Comparison of ENCODE assay signal across 11 cellular contexts in the genomic region with DNA sequence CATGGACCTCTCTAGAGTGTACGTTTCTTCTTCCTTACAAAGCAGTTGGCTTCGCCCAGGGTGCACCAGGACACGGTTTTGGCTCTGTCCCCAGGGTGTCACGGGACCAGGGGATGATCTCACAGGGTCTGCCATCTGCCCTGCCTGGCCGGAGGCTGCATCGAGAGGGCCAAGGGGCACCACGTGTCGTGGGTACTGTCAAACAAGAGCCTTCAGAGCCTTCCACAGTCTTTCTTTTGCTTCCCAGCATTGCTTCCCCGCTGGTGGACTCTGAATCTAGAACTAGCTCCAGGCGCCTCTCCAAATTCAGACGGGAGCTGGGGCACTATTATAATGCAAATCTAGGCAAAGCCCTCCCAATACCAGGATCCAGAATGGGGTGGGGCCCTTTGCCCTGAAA. TPM values are rescaled to one million over a fixed set of nuclear protein-coding genes. Genes with fewer than 3 reads are reported as not detected.
A peak's percentile ranks its signal among the peaks of the same experiment; 100 is the strongest.
DNase-seq lines count a peak whose midpoint lies in the region; ATAC-seq and TF ChIP-seq lines count a peak whose summit lies in the region.
"Had no signal": no experiment of that assay in that cellular context is flagged by ENCODE, and none has a peak within 500 bp of the region (broad histone marks: within the 10 kb centered on the region; RNA-seq: fewer than 3 reads in every experiment).

No MANE protein-coding gene starts in this region.

- H3K4me3 ChIP-seq in NT2/D1 (ENCODE audit: insufficient read length, low read depth) (no peak overlapping the region), prostate gland (no peak overlapping the region)

- DNase-seq in Daoy (ENCODE audit: low read depth) (peak; percentile 32), NT2/D1 (ENCODE audit: low read depth, low spot score) (peak; percentile 22), head of caudate nucleus (peak; percentile 89 to 99 (median 97)), prostate gland (ENCODE audit: low spot score) (peak; percentile 41), ecto neural progenitor cell (ENCODE audit: low spot score) (no peak)
- no peak for DNase-seq in activated naive CD8-positive, alpha-beta T cell treated with anti-CD3 and anti-CD28 coated beads, Interleukin-2, amount 50 U/mL, for 24 hours
- DNase-seq: activated CD4-positive, alpha-beta T cell treated with anti-CD3 and anti-CD28 coated beads for 48 hours; NCI-H526 treated with DMSO at 0.1 percent for 48 hours had no signal

- peak overlapping the region in 1 of 2 donors; percentile 79 for H3K27ac ChIP-seq in prostate gland

- no peaks in the 10 kb centered on the region for H3K9me3 Mint-ChIP-seq in activated naive CD8-positive, alpha-beta T cell treated with anti-CD3 and anti-CD28 coated beads, Interleukin-2, amount 50 U/mL, for 24 hours

- no peak for TF ChIP-seq POLR2A in prostate gland (IDR thresholded peaks at IDR 0.05)

- H3K27me3 Mint-ChIP-seq in activated naive CD8-positive, alpha-beta T cell treated with anti-CD3 and anti-CD28 coated beads, Interleukin-2, amount 50 U/mL, for 24 hours = peaks cover 23% of the 10 kb centered on the region

- H3K9me3 ChIP-seq in NT2/D1 (ENCODE audit: insufficient read depth, low read length) (no peaks in the 10 kb centered on the region), prostate gland (no peaks in the 10 kb centered on the region)

- no peaks in the 10 kb centered on the region for H3K4me1 Mint-ChIP-seq in activated naive CD8-positive, alpha-beta T cell treated with anti-CD3 and anti-CD28 coated beads, Interleukin-2, amount 50 U/mL, for 24 hours

- ATAC-seq in esophagus mucosa = no peak
- ATAC-seq in activated naive CD8-positive, alpha-beta T cell treated with anti-CD3 and anti-CD28 coated beads, Interleukin-2, amount 50 U/mL, for 24 hours = no peak
- no peak for ATAC-seq in GM19023 (IDR thresholded peaks at IDR 0.05; ENCODE audit: unreplicated experiment)

- no peak overlapping the region for H3K4me3 Mint-ChIP-seq in activated naive CD8-positive, alpha-beta T cell treated with anti-CD3 and anti-CD28 coated beads, Interleukin-2, amount 50 U/mL, for 24 hours

- H3K36me3 ChIP-seq in NT2/D1 (ENCODE audit: insufficient read depth, insufficient read length, low read length) (no peaks in the 10 kb centered on the region), prostate gland (no peaks in the 10 kb centered on the region)

- TF ChIP-seq CTCF in prostate gland (IDR thresholded peaks at IDR 0.05) = no peak

- H3K4me1 ChIP-seq in NT2/D1 (ENCODE audit: insufficient read depth, insufficient read length) (peaks cover 9% of the 10 kb centered on the region), prostate gland (replicated peaks) (peaks cover 7% of the 10 kb centered on the region)

- peaks cover 2% of the 10 kb centered on the region for H3K27me3 ChIP-seq in NT2/D1 (ENCODE audit: insufficient read depth, insufficient read length)
- no peaks in the 10 kb centered on the region for H3K27me3 ChIP-seq in prostate gland (replicated peaks; ENCODE audit: insufficient read depth)

- H3K27ac Mint-ChIP-seq in activated naive CD8-positive, alpha-beta T cell treated with anti-CD3 and anti-CD28 coated beads, Interleukin-2, amount 50 U/mL, for 24 hours = no peak overlapping the region

- no peaks in the 10 kb centered on the region for H3K36me3 Mint-ChIP-seq in activated naive CD8-positive, alpha-beta T cell treated with anti-CD3 and anti-CD28 coated beads, Interleukin-2, amount 50 U/mL, for 24 hours (ENCODE audit: low read depth)

- H3K9ac ChIP-seq in NT2/D1 (ENCODE audit: insufficient read length, low read depth) = no peak overlapping the region

- 39% methylated on average over 11 of the region's 11 CpGs for WGBS in prostate gland

- intact Hi-C loops in head of caudate nucleus (cut with DNase I) (no loop called here), prostate gland (cut with DNase I) (no loop called here)

RNA-seq across cellular contexts. Expression of a gene that starts 47.9 kb away (rescaled TPM):
- total RNA-seq in Daoy (2014; rRNA removed; shearing (Covaris generic)) = 0.06 and 0.36 TPM in 2 replicates
- total RNA-seq in prostate gland (10 to 100 TPM; 11.7 to 14.7 TPM), esophagus mucosa (0.88 TPM)
- total RNA-seq: dermis microvascular lymphatic vessel endothelial cell had no signal

RNA-seq across cellular contexts. Expression of a gene that starts 56.8 kb away (rescaled TPM):
- total RNA-seq in Daoy (2014; rRNA removed; shearing (Covaris generic)) = not detected in 2 replicates
- total RNA-seq in prostate gland = not detected
- total RNA-seq in esophagus mucosa = not detected
- total RNA-seq: dermis microvascular lymphatic vessel endothelial cell had no signal

Comparison
In these comparisons a context has a peak if more than half of its experiments do, and no peak if none do; other contexts are left out.
1. DNase-seq: peak in Daoy (single experiment), NT2/D1 (single experiment), head of caudate nucleus (42 of 42) and prostate gland (single experiment); none in activated naive CD8-positive, alpha-beta T cell treated with anti-CD3 and anti-CD28 coated beads, Interleukin-2, amount 50 U/mL, for 24 hours (single experiment) and ecto neural progenitor cell (single experiment).